19 cellular contexts compared by ENCODE assay signal in genomic region chr15:65863106-65863505, GRCh38. TPM values are rescaled to one million over a fixed set of nuclear protein-coding genes. Genes with fewer than 3 reads are reported as not detected.
DNase-seq lines count a peak whose midpoint lies in the region; ATAC-seq, FAIRE-seq and TF ChIP-seq lines count a peak whose summit lies in the region.
"Had no signal": no experiment of that assay in that cellular context is flagged by ENCODE, and none has a peak within 500 bp of the region (broad histone marks: within the 10 kb centered on the region; RNA-seq: fewer than 3 reads in every experiment).

No MANE protein-coding gene starts in this region.

- DNase-seq in GM12891 (ENCODE audit: insufficient read length, low spot score), result no peak
- no peak for DNase-seq in K562 (ENCODE audit: extremely low read depth in 1 of 4, low spot score in 3 of 4)
- DNase-seq in osteoblast (ENCODE audit: insufficient read length, low spot score, missing footprints), result no peak
- DNase-seq in stimulated activated CD4-positive, alpha-beta T cell treated with anti-CD3 and anti-CD28 coated beads, Interleukin-2, amount 100 ng/mL, for 24 hours, result no peak
- DNase-seq in activated CD4-positive, alpha-beta T cell treated with anti-CD3 and anti-CD28 coated beads for 36 hours, result no peak
- no peak for DNase-seq in anterior cingulate cortex (lab: John Stamatoyannopoulos, UW)
- DNase-seq: cerebellar nuclear complex, left ventricle myocardium inferior, NCI-H1092 treated with DMSO at 0.1 percent for 48 hours, occipital lobe had no signal

- no peak for TF ChIP-seq CTCF in Loucy (conservative IDR thresholded peaks at IDR 0.05; ENCODE audit: low read length)
- no peak for TF ChIP-seq CTCF in K562 (IDR thresholded peaks at IDR 0.05 in 2 of 3, conservative IDR thresholded peaks at IDR 0.05 in 1 of 3; ENCODE audit: insufficient read depth in 2 of 3, low read depth in 1 of 3, low read length in 3 of 3)
- no peak for TF ChIP-seq CTCF in osteoblast (IDR thresholded peaks at IDR 0.05; ENCODE audit: extremely low read depth, low read depth, low read length)

- H3K4me1 ChIP-seq in Loucy (ENCODE audit: insufficient read depth, low read length, poor library complexity, severe bottlenecking) (peaks cover 4% of the 10 kb centered on the region), K562 (replicated peaks in 1 of 2; ENCODE audit: control insufficient read depth in 2 of 2, insufficient read depth in 2 of 2, low read length in 2 of 2) (peaks cover 3 to 7% of the 10 kb centered on the region in 2 experiments; a peak in 3 of 5 replicates), osteoblast (ENCODE audit: insufficient read depth, low read length) (no peaks in the 10 kb centered on the region)
- H3K4me1 ChIP-seq: left ventricle myocardium inferior, tibial nerve had no signal

- FAIRE-seq in GM12891 (lab: Jason Lieb, UNC) (peak; percentile 48), K562 (lab: Jason Lieb, UNC) (no peak)
- FAIRE-seq: islet of Langerhans had no signal

- no peaks in the 10 kb centered on the region for H4K20me1 ChIP-seq in Loucy (ENCODE audit: insufficient read depth, low read length, poor library complexity, severe bottlenecking)
- H4K20me1 ChIP-seq in K562 (replicated peaks; ENCODE audit: control insufficient read depth, insufficient read depth, low read length), result no peaks in the 10 kb centered on the region
- no peaks in the 10 kb centered on the region for H4K20me1 ChIP-seq in osteoblast (ENCODE audit: insufficient read depth, low read length)
- H4K20me1 ChIP-seq: BLaER1 treated with 17β-estradiol and CSF1 and Interleukin-3, amounts not matched to agents 10 nM and 100 nM had no signal

- H3K9me3 ChIP-seq in Loucy (ENCODE audit: insufficient read depth, low read depth, low read length) (no peaks in the 10 kb centered on the region), K562 (replicated peaks; ENCODE audit: control insufficient read depth, insufficient read depth, low read depth, low read length) (no peaks in the 10 kb centered on the region), osteoblast (ENCODE audit: low read depth, low read length) (no peaks in the 10 kb centered on the region)
- H3K9me3 ChIP-seq: BLaER1 treated with 17β-estradiol and CSF1 and Interleukin-3, amounts not matched to agents 10 nM and 100 nM; left ventricle myocardium inferior; tibial nerve had no signal

- BruUV-seq in K562 (replicated peaks; lab: Mats Ljungman, UMichigan), result no TSS peak

- H3K27me3 Mint-ChIP-seq in activated CD4-positive, alpha-beta T cell treated with anti-CD3 and anti-CD28 coated beads for 36 hours, result no peaks in the 10 kb centered on the region
- H3K27me3 Mint-ChIP-seq: stimulated activated naive CD8-positive, alpha-beta T cell treated with anti-CD3 and anti-CD28 coated beads, Interleukin-15, amount 100 ng/mL, for 72 hours had no signal

- H3K79me2 ChIP-seq in Loucy (ENCODE audit: insufficient read depth, low read length), result no peaks in the 10 kb centered on the region
- H3K79me2 ChIP-seq in K562 (ENCODE audit: control insufficient read depth, insufficient read depth, low read length), result no peaks in the 10 kb centered on the region
- no peaks in the 10 kb centered on the region for H3K79me2 ChIP-seq in osteoblast (ENCODE audit: insufficient read depth, low read length)

- no peaks in the 10 kb centered on the region for H3F3A ChIP-seq in Loucy (ENCODE audit: low read depth)

- no peak for TF ChIP-seq RAD21 in K562 (CRISPR knock-in tag; conservative IDR thresholded peaks at IDR 0.05 in 1 of 2, IDR thresholded peaks at IDR 0.05 in 1 of 2)

- ATAC-seq in K562, result no peak
- ATAC-seq in activated CD4-positive, alpha-beta T cell treated with anti-CD3 and anti-CD28 coated beads for 36 hours, result no peak

- H3K4me3 ChIP-seq in Loucy (ENCODE audit: low read length, poor library complexity, severe bottlenecking) (peak overlapping the region; percentile 54), K562 (no peak overlapping the region), osteoblast (ENCODE audit: insufficient read depth, low read length) (no peak overlapping the region)
- H3K4me3 ChIP-seq: BLaER1 treated with 17β-estradiol and CSF1 and Interleukin-3, amounts not matched to agents 10 nM and 100 nM; left ventricle myocardium inferior; tibial nerve had no signal

- no peaks in the 10 kb centered on the region for H3K36me3 ChIP-seq in Loucy (ENCODE audit: insufficient read depth, low read length)
- no peaks in the 10 kb centered on the region for H3K36me3 ChIP-seq in K562 (ENCODE audit: control insufficient read depth, insufficient read depth, low read length)
- no peaks in the 10 kb centered on the region for H3K36me3 ChIP-seq in osteoblast (ENCODE audit: insufficient read depth, low read length)
- H3K36me3 ChIP-seq: BLaER1 treated with 17β-estradiol and CSF1 and Interleukin-3, amounts not matched to agents 10 nM and 100 nM; left ventricle myocardium inferior; tibial nerve had no signal

- CTCF ChIA-PET in K562 (lab: Yijun Ruan, JAX; ENCODE audit: low intra/inter-chr PET ratio), result no interaction called here
- CTCF ChIA-PET in activated CD4-positive, alpha-beta T cell treated with anti-CD3 and anti-CD28 coated beads for 36 hours (lab: Charles Lee), result interaction anchor here (0.5 to 2.6 kb wide), 20 partner anchors 8 to 492 kb away, joined by 3 to 15 read pairs (median 4); partner anchors contain the start of gene INTS14

- H3K27ac ChIP-seq in K562 (ENCODE audit: extremely low read depth, low read depth, low read length) (peak overlapping the region; percentile 30), osteoblast (ENCODE audit: low read depth, low read length) (no peak overlapping the region)
- H3K27ac ChIP-seq: BLaER1 treated with 17β-estradiol and CSF1 and Interleukin-3, amounts not matched to agents 10 nM and 100 nM; HL-60; left ventricle myocardium inferior; tibial nerve had no signal

- H3K27ac Mint-ChIP-seq in activated CD4-positive, alpha-beta T cell treated with anti-CD3 and anti-CD28 coated beads for 36 hours, result no peak overlapping the region
- H3K27ac Mint-ChIP-seq: mesothelial cell of epicardium; T-helper 1 cell treated with Interleukin-12 subunit alpha and Interleukin-12 subunit beta and Interleukin-4 antibody, amounts not matched to agents 30 μg/mL and 1 μg/mL, for 36 hours had no signal

- H3K9me2 ChIP-seq in Loucy (replicated peaks; ENCODE audit: low read depth, low read length), result no peaks in the 10 kb centered on the region

- in situ Hi-C loops in K562 (cut with MboI), result loop anchor here (25.0 kb wide), 1 partner anchor 226 kb away; no protein-coding TSS in a partner anchor

- no peak for TF ChIP-seq POLR2A in GM12891 (IDR thresholded peaks at IDR 0.05; ENCODE audit: low read depth, low read length)
- no peak for TF ChIP-seq POLR2A in K562 (conservative IDR thresholded peaks at IDR 0.05)

- peak overlapping the region; percentile 72 for H3K4me2 ChIP-seq in Loucy (ENCODE audit: low read depth, low read length, poor library complexity, severe bottlenecking)
- H3K4me2 ChIP-seq in K562 (ENCODE audit: insufficient read depth, low read length), result peak overlapping the region; percentile 30; the same call in 1 of the 2 replicates
- peak overlapping the region; percentile 20 for H3K4me2 ChIP-seq in osteoblast (ENCODE audit: insufficient read depth, low read length)

- no peaks in the 10 kb centered on the region for H3K9me3 Mint-ChIP-seq in activated CD4-positive, alpha-beta T cell treated with anti-CD3 and anti-CD28 coated beads for 36 hours (ENCODE audit: low read depth)
- H3K9me3 Mint-ChIP-seq: mesothelial cell of epicardium; naive thymus-derived CD4-positive, alpha-beta T cell; stimulated activated naive CD8-positive, alpha-beta T cell treated with anti-CD3 and anti-CD28 coated beads, Interleukin-15, amount 100 ng/mL, for 72 hours; T-helper 1 cell treated with Interleukin-12 subunit alpha and Interleukin-12 subunit beta and Interleukin-4 antibody, amounts not matched to agents 30 μg/mL and 1 μg/mL, for 36 hours had no signal

- H3K36me3 Mint-ChIP-seq in activated CD4-positive, alpha-beta T cell treated with anti-CD3 and anti-CD28 coated beads for 36 hours (ENCODE audit: low read depth), result no peaks in the 10 kb centered on the region
- H3K36me3 Mint-ChIP-seq: mesothelial cell of epicardium; naive thymus-derived CD4-positive, alpha-beta T cell had no signal

- peak overlapping the region; percentile 76 for H2AFZ ChIP-seq in Loucy (ENCODE audit: low read length)
- peak overlapping the region; percentile 85 for H2AFZ ChIP-seq in K562 (ENCODE audit: low read depth, low read length)
- H2AFZ ChIP-seq in osteoblast (ENCODE audit: low read length), result peak overlapping the region; percentile 89

- no peaks in the 10 kb centered on the region for H3K27me3 ChIP-seq in Loucy (ENCODE audit: insufficient read depth, low read length, poor library complexity, severe bottlenecking)
- no peaks in the 10 kb centered on the region for H3K27me3 ChIP-seq in K562 (ENCODE audit: control insufficient read depth in 2 of 2, insufficient read depth in 2 of 2, low read length in 2 of 2)
- no peaks in the 10 kb centered on the region for H3K27me3 ChIP-seq in osteoblast (ENCODE audit: insufficient read depth, low read length)
- H3K27me3 ChIP-seq: BLaER1 treated with 17β-estradiol and CSF1 and Interleukin-3, amounts not matched to agents 10 nM and 100 nM; tibial nerve had no signal

- no peaks in the 10 kb centered on the region for H3K9me1 ChIP-seq in K562 (ENCODE audit: control insufficient read depth, insufficient read depth, low read length)

- no peak overlapping the region for H3K9ac ChIP-seq in Loucy (ENCODE audit: low read depth, low read length, poor library complexity, severe bottlenecking)
- peak overlapping the region; percentile 15 to 24; a peak in 2 of 4 replicates for H3K9ac ChIP-seq in K562 (ENCODE audit: insufficient read depth in 1 of 2, low read depth in 2 of 2, low read length in 2 of 2)
- H3K9ac ChIP-seq: BLaER1 treated with 17β-estradiol and CSF1 and Interleukin-3, amounts not matched to agents 10 nM and 100 nM had no signal

- 87% methylated on average over 6 of the region's 6 CpGs for WGBS in K562 (ENCODE audit: insufficient coverage, low coverage, missing lambda C conversion rate)

- no peak overlapping the region for H3K4me3 Mint-ChIP-seq in activated CD4-positive, alpha-beta T cell treated with anti-CD3 and anti-CD28 coated beads for 36 hours
- H3K4me3 Mint-ChIP-seq: mesothelial cell of epicardium; T-helper 1 cell treated with Interleukin-12 subunit alpha and Interleukin-12 subunit beta and Interleukin-4 antibody, amounts not matched to agents 30 μg/mL and 1 μg/mL, for 36 hours had no signal

- H3K4me1 Mint-ChIP-seq in activated CD4-positive, alpha-beta T cell treated with anti-CD3 and anti-CD28 coated beads for 36 hours, result peaks cover 12% of the 10 kb centered on the region
- H3K4me1 Mint-ChIP-seq: mesothelial cell of epicardium had no signal

- POLR2A ChIA-PET in K562 (lab: Yijun Ruan, JAX), result interaction anchor here (0.6 to 1.5 kb wide), 9 partner anchors 19 to 985 kb away, joined by 3 to 7 read pairs (median 4); partner anchors contain the start of gene INTS14
- POLR2A ChIA-PET in activated CD4-positive, alpha-beta T cell treated with anti-CD3 and anti-CD28 coated beads for 36 hours (lab: Charles Lee), result interaction anchor here (0.6 to 1.0 kb wide), 2 partner anchors 97 to 559 kb away, joined by 4 to 5 read pairs; partner anchors contain the start of gene RNU5B-1

- intact Hi-C loops in K562 (cut with micrococcal nuclease), result no loop called here
- intact Hi-C loops in activated CD4-positive, alpha-beta T cell treated with anti-CD3 and anti-CD28 coated beads for 36 hours (cut with DNase I, micrococcal nuclease), result no loop called here

- TF ChIP-seq EP300 in K562 (IDR thresholded peaks at IDR 0.05; ENCODE audit: low read length), result no peak

RNA-seq across cellular contexts. Expression of gene RAB11A, which starts 6.2 kb away (rescaled TPM):
- polyA plus RNA-seq in GM12891 (2012; ENCODE audit: low read depth, missing spikeins), result 250 TPM
- 56.2 and 68.3 TPM in 2 replicates for total RNA-seq in K562 (2011; cell fraction: chromatin; rRNA removed; ENCODE audit: low replicate concordance)
- 12.9 and 14.2 TPM in 2 replicates for total RNA-seq in K562 (2011; cell fraction: nucleolus; rRNA removed)
- total RNA-seq in K562 (2011; cell fraction: nucleoplasm; rRNA removed), result 27.7 and 42.6 TPM in 2 replicates
- total RNA-seq in K562 (2014; rRNA removed) (122 and 129 TPM in 2 replicates), K562 (2014; rRNA removed; fragmentation: Illumina TruSeq; extraction: Trizol) (265 and 291 TPM in 2 replicates), K562 (2015; rRNA removed; fragmentation: Illumina TruSeq; extraction: Trizol) (188 and 194 TPM in 2 replicates), K562 (2021) (224 and 232 TPM in 2 replicates), osteoblast (55.7 and 68.0 TPM in 2 replicates)
- polyA plus RNA-seq in K562 (2011; rRNA removed) (336 and 369 TPM in 2 replicates), K562 (2014; fragmentation: Illumina TruSeq; extraction: Trizol) (317 and 338 TPM in 2 replicates), K562 (2014; fragmentation: Nextera tagmentation; extraction: Ambion mirVana) (100 to 1,000 TPM; 236 to 271 TPM), K562 (2014; rRNA removed) (245 and 321 TPM in 2 replicates)
- 144 and 235 TPM in 2 replicates for polyA plus RNA-seq in K562 (2011; cell fraction: cytosol; rRNA removed)
- 66.7 and 120 TPM in 2 replicates for polyA plus RNA-seq in K562 (2011; cell fraction: nucleus; rRNA removed)
- polyA plus RNA-seq in K562 (2012), result 291 and 297 TPM in 2 replicates
- polyA minus RNA-seq in K562 (2011; rRNA and poly(A)+ RNA removed), result 431 and 466 TPM in 2 replicates
- 78.3 and 103 TPM in 2 replicates for polyA minus RNA-seq in K562 (2011; cell fraction: cytosol; rRNA and poly(A)+ RNA removed)
- 12.8 and 19.5 TPM in 2 replicates for polyA minus RNA-seq in K562 (2011; cell fraction: nucleus; rRNA and poly(A)+ RNA removed)
- 100 to 1,000 TPM; 129 to 142 TPM for total RNA-seq in activated CD4-positive, alpha-beta T cell treated with anti-CD3 and anti-CD28 coated beads for 36 hours

Comparison
In these comparisons a context has a peak if more than half of its experiments do, and no peak if none do; other contexts are left out.
1. H3K4me2 ChIP-seq: peak in every context shown above with its lines; median percentile 72 in Loucy; 30 in K562; 20 in osteoblast.